ENCODE assay signal across 23 cellular contexts in genomic region chr1:29895201-29895600, GRCh38.
A peak's percentile ranks its signal among the peaks of the same experiment; 100 is the strongest.
DNase-seq lines count a peak whose midpoint lies in the region; FAIRE-seq and TF ChIP-seq lines count a peak whose summit lies in the region.
"Had no signal": no experiment of that assay in that cellular context is flagged by ENCODE, and none has a peak within 500 bp of the region (broad histone marks: within the 10 kb centered on the region; RNA-seq: fewer than 3 reads in every experiment).

No MANE protein-coding gene starts in this region.

- no peak for TF ChIP-seq RAD21 in H1 (IDR thresholded peaks at IDR 0.05 in 1 of 2, conservative IDR thresholded peaks at IDR 0.05 in 1 of 2; ENCODE audit: low read depth in 2 of 2, low read length in 2 of 2)

- H4K20me1 ChIP-seq in H9 (ENCODE audit: control insufficient read depth, insufficient read depth, insufficient read length), result no peaks in the 10 kb centered on the region
- H4K20me1 ChIP-seq in H1 (replicated peaks in 1 of 2; ENCODE audit: control insufficient read depth in 1 of 2, insufficient read depth in 2 of 2, low read length in 2 of 2), result no peaks in the 10 kb centered on the region
- no peaks in the 10 kb centered on the region for H4K20me1 ChIP-seq in neural progenitor cell (ENCODE audit: low read depth)
- H4K20me1 ChIP-seq: BLaER1 treated with 17β-estradiol and CSF1 and Interleukin-3, amounts not matched to agents 10 nM and 100 nM had no signal

- no peaks in the 10 kb centered on the region for H3K9me3 ChIP-seq in H9 (ENCODE audit: control insufficient read depth, low read depth, low read length)
- no peaks in the 10 kb centered on the region for H3K9me3 ChIP-seq in H1 (ENCODE audit: insufficient read depth in 2 of 2, low read depth in 1 of 2, low read length in 1 of 2)
- no peaks in the 10 kb centered on the region for H3K9me3 ChIP-seq in neural progenitor cell (ENCODE audit: low read depth)
- H3K9me3 ChIP-seq in breast epithelium, result no peaks in the 10 kb centered on the region
- H3K9me3 ChIP-seq: A549; BE2C; BLaER1 treated with 17β-estradiol and CSF1 and Interleukin-3, amounts not matched to agents 10 nM and 100 nM had no signal

- H3K23ac ChIP-seq in H9 (ENCODE audit: insufficient read length, low read depth, low read length), result no peak overlapping the region
- H3K23ac ChIP-seq in H1 (ENCODE audit: insufficient read length), result no peak overlapping the region

- H3K36me3 Mint-ChIP-seq in H9 (ENCODE audit: insufficient read depth in 1 of 3, low read depth in 3 of 3), result no peaks in the 10 kb centered on the region
- no peaks in the 10 kb centered on the region for H3K36me3 Mint-ChIP-seq in neural progenitor cell
- H3K36me3 Mint-ChIP-seq in type B pancreatic cell, result no peaks in the 10 kb centered on the region
- H3K36me3 Mint-ChIP-seq: CD14-positive monocyte; CD8-positive, alpha-beta memory T cell had no signal

- H3K18ac ChIP-seq in H9 (ENCODE audit: insufficient read length, low read depth, low read length), result no peak overlapping the region
- H3K18ac ChIP-seq in H1 (ENCODE audit: extremely low read depth, low read length), result no peak overlapping the region

- TF ChIP-seq EP300 in H1 (IDR thresholded peaks at IDR 0.05; ENCODE audit: borderline replicate concordance in 1 of 2, low read depth in 2 of 2, low read length in 2 of 2), result no peak

- H3K79me1 ChIP-seq in H9 (ENCODE audit: insufficient read depth, low read depth, low read length, poor library complexity, severe bottlenecking), result no peaks in the 10 kb centered on the region
- H3K79me1 ChIP-seq in H1 (ENCODE audit: low read depth, low read length), result no peaks in the 10 kb centered on the region

- no peak overlapping the region for H2BK12ac ChIP-seq in H9 (ENCODE audit: insufficient read length, low read depth, low read length)
- H2BK12ac ChIP-seq in H1 (ENCODE audit: low read depth, low read length), result no peak overlapping the region

- H2BK120ac ChIP-seq in H9 (ENCODE audit: low read depth, low read length, poor library complexity, severe bottlenecking) (no peak overlapping the region), H1 (replicated peaks; ENCODE audit: low read depth, low read length) (no peak overlapping the region)

- H2AFZ ChIP-seq in H9 (ENCODE audit: low read length) (no peak overlapping the region), H1 (ENCODE audit: low read length) (no peak overlapping the region), neural progenitor cell (replicated peaks) (no peak overlapping the region)

- H2AK5ac ChIP-seq in H9 (ENCODE audit: insufficient read length, low read length) (no peak overlapping the region), H1 (ENCODE audit: low read depth, low read length) (no peak overlapping the region)

- H3K9me3 Mint-ChIP-seq in H9, result no peaks in the 10 kb centered on the region
- no peaks in the 10 kb centered on the region for H3K9me3 Mint-ChIP-seq in neural progenitor cell
- H3K9me3 Mint-ChIP-seq in type B pancreatic cell, result no peaks in the 10 kb centered on the region
- H3K9me3 Mint-ChIP-seq: CD4-positive, alpha-beta T cell; CD8-positive, alpha-beta memory T cell had no signal

- intact Hi-C loops in breast epithelium (cut with DNase I; ENCODE audit: low total_unique reads), result no loop called here

- CTCF ChIA-PET in H1 (lab: Charles Lee; ENCODE audit: partially characterized antibody), result interaction anchor here (1.1 to 1.4 kb wide), 3 partner anchors 12 to 192 kb away, joined by 3 to 4 read pairs (median 3); no protein-coding TSS in a partner anchor

- H3K27me3 Mint-ChIP-seq in H9 (ENCODE audit: low read depth), result peaks cover 9% of the 10 kb centered on the region
- peaks cover 5% of the 10 kb centered on the region for H3K27me3 Mint-ChIP-seq in neural progenitor cell (ENCODE audit: insufficient read depth, low read depth)
- peaks cover 53% of the 10 kb centered on the region for H3K27me3 Mint-ChIP-seq in type B pancreatic cell

- H3K4ac ChIP-seq in H9 (ENCODE audit: low read depth, low read length) (no peak overlapping the region), H1 (replicated peaks; ENCODE audit: insufficient read length, low read depth, low read length) (no peak overlapping the region)

- no peak for TF ChIP-seq CTCF in H9 (conservative IDR thresholded peaks at IDR 0.05)
- no peak for TF ChIP-seq CTCF in H1 (IDR thresholded peaks at IDR 0.05; ENCODE audit: control extremely low read depth in 1 of 3, insufficient read depth in 1 of 3, low read depth in 1 of 3, low read length in 3 of 3)
- no peak for TF ChIP-seq CTCF in neural progenitor cell (IDR thresholded peaks at IDR 0.05)
- TF ChIP-seq CTCF in type B pancreatic cell (conservative IDR thresholded peaks at IDR 0.05), result no peak
- no peak for TF ChIP-seq CTCF in breast epithelium (IDR thresholded peaks at IDR 0.05)

- H3K4me3 Mint-ChIP-seq in H9, result no peak overlapping the region
- H3K4me3 Mint-ChIP-seq in neural progenitor cell, result no peak overlapping the region
- no peak overlapping the region for H3K4me3 Mint-ChIP-seq in type B pancreatic cell
- H3K4me3 Mint-ChIP-seq: CD14-positive monocyte; CD4-positive, alpha-beta T cell; CD8-positive, alpha-beta memory T cell; HFFc6 had no signal

- H4K91ac ChIP-seq in H9 (ENCODE audit: insufficient read length, low read depth, low read length), result no peak overlapping the region
- no peak overlapping the region for H4K91ac ChIP-seq in H1 (replicated peaks; ENCODE audit: insufficient read length, low read length)

- H2BK15ac ChIP-seq in H9 (ENCODE audit: low read depth, low read length) (no peak overlapping the region), H1 (ENCODE audit: low read length) (no peak overlapping the region)

- H3K27ac Mint-ChIP-seq in H9, result peak overlapping the region in 2 of 3 experiments; percentile 26 to 63; a peak in 2 of 7 replicates
- peak overlapping the region; percentile 4 for H3K27ac Mint-ChIP-seq in neural progenitor cell
- no peak overlapping the region for H3K27ac Mint-ChIP-seq in type B pancreatic cell
- H3K27ac Mint-ChIP-seq: CD14-positive monocyte; CD4-positive, alpha-beta T cell; CD8-positive, alpha-beta memory T cell; HFFc6 had no signal

- H3K4me3 ChIP-seq in H1 (ENCODE audit: extremely low read depth in 1 of 4, insufficient read depth in 2 of 4, low read depth in 3 of 4, low read length in 4 of 4), result no peak overlapping the region
- H3K4me3 ChIP-seq in neural progenitor cell, result no peak overlapping the region
- H3K4me3 ChIP-seq in breast epithelium, result no peak overlapping the region
- H3K4me3 ChIP-seq: A549; BLaER1 treated with 17β-estradiol and CSF1 and Interleukin-3, amounts not matched to agents 10 nM and 100 nM had no signal

- H3K4me1 ChIP-seq in H9 (ENCODE audit: insufficient read depth, low read length), result no peaks in the 10 kb centered on the region; the same call in 1 of the 2 replicates
- H3K4me1 ChIP-seq in H1 (replicated peaks in 1 of 4; ENCODE audit: control insufficient read depth in 3 of 4, insufficient read depth in 4 of 4, low read length in 3 of 4), result peaks cover 0 to 9% (median 1%) of the 10 kb centered on the region in 4 experiments; a peak in 3 of 7 replicates
- H3K4me1 ChIP-seq in neural progenitor cell, result no peaks in the 10 kb centered on the region
- H3K4me1 ChIP-seq in breast epithelium, result no peaks in the 10 kb centered on the region
- H3K4me1 ChIP-seq: A549, BE2C had no signal

- H3K23me2 ChIP-seq in H9 (ENCODE audit: insufficient read length, low read depth, low read length, poor library complexity, severe bottlenecking) (no peaks in the 10 kb centered on the region), H1 (ENCODE audit: low read depth, low read length) (0 out of 2 replicates have a peak, but pooled peaks cover 2% of the 10 kb centered on the region)

- no peak for DNase-seq in H9
- DNase-seq in H1 (ENCODE audit: low read depth in 1 of 2, low spot score in 2 of 2), result no peak
- no peak for DNase-seq in neural progenitor cell (ENCODE audit: low spot score)
- DNase-seq in type B pancreatic cell (ENCODE audit: extremely low spot score, unreplicated experiment), result peak; percentile 50
- DNase-seq in breast epithelium (ENCODE audit: low spot score in 2 of 2), result no peak
- no peak for DNase-seq in NK-92 (lab: John Stamatoyannopoulos, UW; ENCODE audit: unreplicated experiment)
- DNase-seq in DMS114 treated with DMSO at 0.1 percent for 48 hours (lab: John Stamatoyannopoulos, UW; ENCODE audit: unreplicated experiment), result no peak
- DNase-seq: 8988T; ACHN; AML-193; BE2C; CD4-positive, alpha-beta T cell; CD8-positive, alpha-beta memory T cell; DMS153; DND-41; GOT3; H7; HFFc6 had no signal

- H3T11ph ChIP-seq in H9 (ENCODE audit: low read length), result no peak overlapping the region

- no peak overlapping the region for H3K27ac ChIP-seq in H9 (ENCODE audit: insufficient read length, low read depth, low read length)
- H3K27ac ChIP-seq in H1 (ENCODE audit: low read depth, low read length), result no peak overlapping the region
- no peak overlapping the region for H3K27ac ChIP-seq in neural progenitor cell
- no peak overlapping the region for H3K27ac ChIP-seq in breast epithelium
- H3K27ac ChIP-seq: A549; BLaER1 treated with 17β-estradiol and CSF1 and Interleukin-3, amounts not matched to agents 10 nM and 100 nM had no signal

- H3K79me2 ChIP-seq in H9 (ENCODE audit: insufficient read depth, low read length) (no peaks in the 10 kb centered on the region), H1 (ENCODE audit: control insufficient read depth in 1 of 2, insufficient read depth in 2 of 2, low read length in 2 of 2) (no peaks in the 10 kb centered on the region), neural progenitor cell (ENCODE audit: low read depth) (no peaks in the 10 kb centered on the region)

- H3K27me3 ChIP-seq in H9 (ENCODE audit: insufficient read depth, low read length), result no peaks in the 10 kb centered on the region
- no peaks in the 10 kb centered on the region for H3K27me3 ChIP-seq in H1 (replicated peaks in 1 of 4; ENCODE audit: control insufficient read depth in 3 of 4, extremely low read depth in 1 of 4, insufficient read depth in 3 of 4, low read length in 3 of 4)
- H3K27me3 ChIP-seq in neural progenitor cell, result no peaks in the 10 kb centered on the region
- H3K27me3 ChIP-seq in breast epithelium, result peaks cover 0 to 20% of the 10 kb centered on the region in 2 donors
- H3K27me3 ChIP-seq: BE2C; BLaER1 treated with 17β-estradiol and CSF1 and Interleukin-3, amounts not matched to agents 10 nM and 100 nM had no signal

- H4K8ac ChIP-seq in H9 (replicated peaks; ENCODE audit: insufficient read length, low read depth, low read length) (no peak overlapping the region), H1 (ENCODE audit: extremely low read depth, insufficient read depth, low read length) (no peak overlapping the region)

- WGBS in H9 (ENCODE audit: extremely low coverage, insufficient read length, low lambda C conversion rate), result no CpG with 5 or more reads among the region's 4 CpGs
- WGBS in H1 (ENCODE audit: extremely low coverage in 1 of 2, insufficient coverage in 1 of 2, insufficient read length in 1 of 2, insufficient replicate concordance in 2 of 2, low coverage in 1 of 2, low lambda C conversion rate in 2 of 2, missing lambda C conversion rate in 1 of 2), 2 experiments, result 91% methylated on average over 4 of the region's 4 CpGs; no CpG with 5 or more reads in 1 of the 2 experiments

- FAIRE-seq in H1 (lab: Jason Lieb, UNC), result no peak
- FAIRE-seq: A549, G401.6, GM12892 had no signal

- POLR2A ChIA-PET in H1 (lab: Charles Lee; ENCODE audit: partially characterized antibody), result no interaction called here

- H3F3A ChIP-seq in neural progenitor cell (ENCODE audit: low read depth), result no peaks in the 10 kb centered on the region

- H3K4me2 ChIP-seq in H9 (ENCODE audit: insufficient read depth, insufficient read length, low read length), result no peak overlapping the region
- no peak overlapping the region for H3K4me2 ChIP-seq in H1 (ENCODE audit: insufficient read depth in 1 of 2, low read depth in 2 of 2, low read length in 2 of 2)
- no peak overlapping the region for H3K4me2 ChIP-seq in neural progenitor cell
- H3K4me2 ChIP-seq: A549; BLaER1 treated with 17β-estradiol and CSF1 and Interleukin-3, amounts not matched to agents 10 nM and 100 nM had no signal

- H2BK20ac ChIP-seq in H9 (ENCODE audit: low read depth, low read length, poor library complexity, severe bottlenecking), result no peak overlapping the region
- 0 out of 2 replicates have a peak overlapping the region, but pooled peaks have one; percentile 32 for H2BK20ac ChIP-seq in H1 (ENCODE audit: low read length)

- no peaks in the 10 kb centered on the region for H3K36me3 ChIP-seq in H1 (ENCODE audit: control insufficient read depth in 2 of 4, insufficient read depth in 4 of 4, low read length in 3 of 4)
- H3K36me3 ChIP-seq in neural progenitor cell, result no peaks in the 10 kb centered on the region
- no peaks in the 10 kb centered on the region for H3K36me3 ChIP-seq in breast epithelium
- H3K36me3 ChIP-seq: BE2C; BLaER1 treated with 17β-estradiol and CSF1 and Interleukin-3, amounts not matched to agents 10 nM and 100 nM had no signal

- TF ChIP-seq POLR2A in H1 (IDR thresholded peaks at IDR 0.05; ENCODE audit: control extremely low read depth in 1 of 2, low read depth in 2 of 2, low read length in 2 of 2), result no peak
- no peak for TF ChIP-seq POLR2A in breast epithelium (IDR thresholded peaks at IDR 0.05)

- no peak overlapping the region for H3K56ac ChIP-seq in H9 (ENCODE audit: insufficient read length, low read depth, low read length)
- no peak overlapping the region for H3K56ac ChIP-seq in H1 (replicated peaks; ENCODE audit: insufficient read length, low read depth, low read length)

- H2BK5ac ChIP-seq in H9 (ENCODE audit: insufficient read length, low read length), result no peak overlapping the region
- 0 out of 2 replicates have a peak overlapping the region, but pooled peaks have one; percentile 52 for H2BK5ac ChIP-seq in H1 (ENCODE audit: low read depth, low read length)

- peaks cover 10 to 14% of the 10 kb centered on the region in 2 experiments for H3K4me1 Mint-ChIP-seq in H9
- peaks cover 4% of the 10 kb centered on the region for H3K4me1 Mint-ChIP-seq in neural progenitor cell
- H3K4me1 Mint-ChIP-seq in type B pancreatic cell (ENCODE audit: unreplicated experiment), result no peaks in the 10 kb centered on the region
- H3K4me1 Mint-ChIP-seq: CD8-positive, alpha-beta memory T cell had no signal

- no peak overlapping the region for H4K5ac ChIP-seq in H9 (ENCODE audit: insufficient read length, low read depth, low read length)
- H4K5ac ChIP-seq in H1 (ENCODE audit: insufficient read length, low read depth, low read length), result no peak overlapping the region

- H3K9ac ChIP-seq in H9 (ENCODE audit: extremely low read depth, insufficient read length, low read length) (no peak overlapping the region), H1 (replicated peaks in 1 of 4; ENCODE audit: extremely low read depth in 1 of 4, low read depth in 3 of 4, low read length in 3 of 4) (no peak overlapping the region), neural progenitor cell (no peak overlapping the region)
- H3K9ac ChIP-seq: BLaER1 treated with 17β-estradiol and CSF1 and Interleukin-3, amounts not matched to agents 10 nM and 100 nM had no signal

- H3K14ac ChIP-seq in H9 (ENCODE audit: insufficient read depth, low read length) (no peak overlapping the region), H1 (ENCODE audit: insufficient read length) (no peak overlapping the region)
